In genomic region chr3:18419232-18419631, GRCh38 we compare ENCODE assay signal across 13 cellular contexts. TPM values are rescaled to one million over a fixed set of nuclear protein-coding genes. Genes with fewer than 3 reads are reported as not detected.
DNase-seq lines count a peak whose midpoint lies in the region; ATAC-seq and TF ChIP-seq lines count a peak whose summit lies in the region.
"Had no signal": no experiment of that assay in that cellular context is flagged by ENCODE, and none has a peak within 500 bp of the region (broad histone marks: within the 10 kb centered on the region; RNA-seq: fewer than 3 reads in every experiment).

No MANE protein-coding gene starts in this region.

- intact Hi-C loops in activated CD4-positive, alpha-beta T cell treated with anti-CD3 and anti-CD28 coated beads, Interleukin-2, amount 10 ng/mL, durations not matched to agents 24 days and 14 days (cut with micrococcal nuclease) = no loop called here
- intact Hi-C loops in activated CD8-positive, alpha-beta T cell treated with anti-CD3 and anti-CD28 coated beads for 36 hours (cut with micrococcal nuclease) = no loop called here
- intact Hi-C loops in right cardiac atrium (cut with DNase I) (no loop called here), OCI-LY7 (cut with micrococcal nuclease; ENCODE audit: unreplicated experiment) (no loop called here), body of pancreas (cut with DNase I) (no loop called here)

- H3K4me3 ChIP-seq in right cardiac atrium (ENCODE audit: low read length) (no peak overlapping the region), OCI-LY7 (ENCODE audit: low read depth, low read length, poor library complexity, severe bottlenecking) (no peak overlapping the region), body of pancreas (no peak overlapping the region)
- H3K4me3 ChIP-seq: GM23338, right lobe of liver, stomach had no signal

- no peak for DNase-seq in activated CD4-positive, alpha-beta T cell treated with anti-CD3 and anti-CD28 coated beads, Interleukin-2, amount 10 ng/mL, durations not matched to agents 24 days and 14 days
- no peak for DNase-seq in activated CD4-positive, alpha-beta T cell treated with anti-CD3 and anti-CD28 coated beads for 48 hours
- DNase-seq in activated CD8-positive, alpha-beta T cell treated with anti-CD3 and anti-CD28 coated beads for 36 hours = no peak
- DNase-seq in right cardiac atrium (no peak), OCI-LY7 (ENCODE audit: low spot score) (no peak), body of pancreas (no peak)
- DNase-seq in stimulated activated effector memory CD8-positive, alpha-beta T cell treated with anti-CD3 and anti-CD28 coated beads, Interleukin-12 subunit alpha, Interleukin-12 subunit beta, amount 100 ng/mL, for 72 hours (ENCODE audit: low spot score in 2 of 2) = no peak
- DNase-seq: head of caudate nucleus, NCI-H1105, right lobe of liver, stomach had no signal

- H3K4me1 ChIP-seq in right cardiac atrium (ENCODE audit: control insufficient read depth, insufficient read depth, low read length) (no peaks in the 10 kb centered on the region), OCI-LY7 (ENCODE audit: insufficient read depth, low read length, poor library complexity, severe bottlenecking) (peaks cover 5% of the 10 kb centered on the region), body of pancreas (peaks cover 10% of the 10 kb centered on the region)

- no peak for TF ChIP-seq CTCF in activated CD8-positive, alpha-beta T cell treated with anti-CD3 and anti-CD28 coated beads for 36 hours (IDR thresholded peaks at IDR 0.05)
- TF ChIP-seq CTCF in OCI-LY7 (conservative IDR thresholded peaks at IDR 0.05; ENCODE audit: low read length) (no peak), body of pancreas (IDR thresholded peaks at IDR 0.05) (no peak)

- CTCF ChIA-PET in activated CD8-positive, alpha-beta T cell treated with anti-CD3 and anti-CD28 coated beads for 36 hours (lab: Charles Lee) = interaction anchor here (0.8 to 1.6 kb wide), 2 partner anchors 339 to 356 kb away, joined by 3 read pairs; no protein-coding TSS in a partner anchor
- CTCF ChIA-PET in OCI-LY7 (lab: Charles Lee; ENCODE audit: unreplicated experiment) = no interaction called here

- H3K79me2 ChIP-seq in OCI-LY7 (ENCODE audit: insufficient read depth, low read depth, low read length) = no peaks in the 10 kb centered on the region

- ATAC-seq in activated CD8-positive, alpha-beta T cell treated with anti-CD3 and anti-CD28 coated beads for 36 hours = no peak
- ATAC-seq in right cardiac atrium (peak; percentile 48 to 53), GM21367 (IDR thresholded peaks at IDR 0.05; ENCODE audit: unreplicated experiment) (no peak), body of pancreas (no peak)
- no peak for ATAC-seq in stimulated activated effector memory CD8-positive, alpha-beta T cell treated with anti-CD3 and anti-CD28 coated beads, Interleukin-12 subunit alpha, Interleukin-12 subunit beta, amount 100 ng/mL, for 72 hours
- ATAC-seq: GM23338, right lobe of liver had no signal

- H4K20me1 ChIP-seq in OCI-LY7 (ENCODE audit: insufficient read depth, low read length) = no peaks in the 10 kb centered on the region

- H3K27me3 ChIP-seq in right cardiac atrium (ENCODE audit: control insufficient read depth, insufficient read depth) = no peaks in the 10 kb centered on the region
- no peaks in the 10 kb centered on the region for H3K27me3 ChIP-seq in body of pancreas
- H3K27me3 ChIP-seq: right lobe of liver, stomach had no signal

- no peak overlapping the region for H3K27ac ChIP-seq in right cardiac atrium (ENCODE audit: low read length)
- H3K27ac ChIP-seq in OCI-LY7 (ENCODE audit: low read depth, low read length, poor library complexity, severe bottlenecking) = no peak overlapping the region
- no peak overlapping the region for H3K27ac ChIP-seq in body of pancreas
- H3K27ac ChIP-seq: right lobe of liver had no signal

- no peaks in the 10 kb centered on the region for H3K27me3 Mint-ChIP-seq in activated CD4-positive, alpha-beta T cell treated with anti-CD3 and anti-CD28 coated beads, Interleukin-2, amount 10 ng/mL, durations not matched to agents 24 days and 14 days
- no peaks in the 10 kb centered on the region for H3K27me3 Mint-ChIP-seq in activated CD8-positive, alpha-beta T cell treated with anti-CD3 and anti-CD28 coated beads for 36 hours

- peak overlapping the region; percentile 95 for H3K27ac Mint-ChIP-seq in activated CD4-positive, alpha-beta T cell treated with anti-CD3 and anti-CD28 coated beads, Interleukin-2, amount 10 ng/mL, durations not matched to agents 24 days and 14 days
- H3K27ac Mint-ChIP-seq in activated CD8-positive, alpha-beta T cell treated with anti-CD3 and anti-CD28 coated beads for 36 hours = peak overlapping the region; percentile 79
- H3K27ac Mint-ChIP-seq in stimulated activated effector memory CD8-positive, alpha-beta T cell treated with anti-CD3 and anti-CD28 coated beads, Interleukin-12 subunit alpha, Interleukin-12 subunit beta, amount 100 ng/mL, for 72 hours = peak overlapping the region; percentile 98

- H3K9me2 ChIP-seq in OCI-LY7 (ENCODE audit: insufficient read depth, low read length) = no peaks in the 10 kb centered on the region

- H3K4me3 Mint-ChIP-seq in activated CD4-positive, alpha-beta T cell treated with anti-CD3 and anti-CD28 coated beads, Interleukin-2, amount 10 ng/mL, durations not matched to agents 24 days and 14 days = peak overlapping the region; percentile 83
- H3K4me3 Mint-ChIP-seq in activated CD8-positive, alpha-beta T cell treated with anti-CD3 and anti-CD28 coated beads for 36 hours = peak overlapping the region; percentile 64
- peak overlapping the region; percentile 87 for H3K4me3 Mint-ChIP-seq in stimulated activated effector memory CD8-positive, alpha-beta T cell treated with anti-CD3 and anti-CD28 coated beads, Interleukin-12 subunit alpha, Interleukin-12 subunit beta, amount 100 ng/mL, for 72 hours
- H3K4me3 Mint-ChIP-seq: GM23338 had no signal

- H3K4me1 Mint-ChIP-seq in activated CD4-positive, alpha-beta T cell treated with anti-CD3 and anti-CD28 coated beads, Interleukin-2, amount 10 ng/mL, durations not matched to agents 24 days and 14 days = peaks cover 73% of the 10 kb centered on the region
- peaks cover 86% of the 10 kb centered on the region for H3K4me1 Mint-ChIP-seq in activated CD8-positive, alpha-beta T cell treated with anti-CD3 and anti-CD28 coated beads for 36 hours (ENCODE audit: low read depth)
- peaks cover 53% of the 10 kb centered on the region for H3K4me1 Mint-ChIP-seq in stimulated activated effector memory CD8-positive, alpha-beta T cell treated with anti-CD3 and anti-CD28 coated beads, Interleukin-12 subunit alpha, Interleukin-12 subunit beta, amount 100 ng/mL, for 72 hours

- H3K9me3 Mint-ChIP-seq in activated CD4-positive, alpha-beta T cell treated with anti-CD3 and anti-CD28 coated beads, Interleukin-2, amount 10 ng/mL, durations not matched to agents 24 days and 14 days = no peaks in the 10 kb centered on the region
- no peaks in the 10 kb centered on the region for H3K9me3 Mint-ChIP-seq in activated CD8-positive, alpha-beta T cell treated with anti-CD3 and anti-CD28 coated beads for 36 hours
- H3K9me3 Mint-ChIP-seq in stimulated activated effector memory CD8-positive, alpha-beta T cell treated with anti-CD3 and anti-CD28 coated beads, Interleukin-12 subunit alpha, Interleukin-12 subunit beta, amount 100 ng/mL, for 72 hours = no peaks in the 10 kb centered on the region
- H3K9me3 Mint-ChIP-seq: GM23338 had no signal

- WGBS in right cardiac atrium = 52% methylated on average over 4 of the region's 4 CpGs
- WGBS in body of pancreas, 2 donors = 48 to 54% methylated on average over 4 of the region's 4 CpGs

- no peak overlapping the region for H3K4me2 ChIP-seq in OCI-LY7 (ENCODE audit: low read length)
- H3K4me2 ChIP-seq: GM23338 had no signal

- no peak for TF ChIP-seq POLR2A in body of pancreas (IDR thresholded peaks at IDR 0.05)

- no peaks in the 10 kb centered on the region for H3K9me3 ChIP-seq in right cardiac atrium (ENCODE audit: control insufficient read depth, low read length)
- H3K9me3 ChIP-seq in OCI-LY7 (ENCODE audit: low read length) = no peaks in the 10 kb centered on the region
- H3K9me3 ChIP-seq in body of pancreas = no peaks in the 10 kb centered on the region
- H3K9me3 ChIP-seq: right lobe of liver, stomach had no signal

- H3K36me3 ChIP-seq in OCI-LY7 (ENCODE audit: insufficient read depth, low read length) (no peaks in the 10 kb centered on the region), body of pancreas (replicated peaks in 1 of 2; ENCODE audit: insufficient read depth in 1 of 2, low read depth in 2 of 2) (peaks cover 0 to 9% of the 10 kb centered on the region in 2 donors)

- peaks cover 92% of the 10 kb centered on the region for H3K36me3 Mint-ChIP-seq in activated CD4-positive, alpha-beta T cell treated with anti-CD3 and anti-CD28 coated beads, Interleukin-2, amount 10 ng/mL, durations not matched to agents 24 days and 14 days (ENCODE audit: low read depth)
- H3K36me3 Mint-ChIP-seq in activated CD8-positive, alpha-beta T cell treated with anti-CD3 and anti-CD28 coated beads for 36 hours (ENCODE audit: low read depth) = peaks cover 91% of the 10 kb centered on the region
- peaks cover 100% of the 10 kb centered on the region for H3K36me3 Mint-ChIP-seq in stimulated activated effector memory CD8-positive, alpha-beta T cell treated with anti-CD3 and anti-CD28 coated beads, Interleukin-12 subunit alpha, Interleukin-12 subunit beta, amount 100 ng/mL, for 72 hours

- POLR2A ChIA-PET in activated CD8-positive, alpha-beta T cell treated with anti-CD3 and anti-CD28 coated beads for 36 hours (lab: Charles Lee) = interaction anchor here (1.0 to 13.2 kb wide), 4 partner anchors 10 to 27 kb away, joined by 3 to 330 read pairs (median 22); no protein-coding TSS in a partner anchor
- POLR2A ChIA-PET in OCI-LY7 (lab: Charles Lee) = no interaction called here

- no TSS peak for BruUV-seq in OCI-LY7 (replicated peaks; lab: Mats Ljungman, UMichigan)

- no peak overlapping the region for H2AFZ ChIP-seq in OCI-LY7 (ENCODE audit: low read length)
- H2AFZ ChIP-seq: GM23338 had no signal

RNA-seq across cellular contexts. Expression of gene SATB1, which starts 5.9 kb away (rescaled TPM):
- 561 and 571 TPM in 2 replicates for total RNA-seq in activated CD4-positive, alpha-beta T cell treated with anti-CD3 and anti-CD28 coated beads, Interleukin-2, amount 10 ng/mL, durations not matched to agents 24 days and 14 days
- 100 to 1,000 TPM; 208 to 213 TPM for total RNA-seq in activated CD8-positive, alpha-beta T cell treated with anti-CD3 and anti-CD28 coated beads for 36 hours
- 10 to 100 TPM; 32.7 to 48.3 (median 38.0) TPM for total RNA-seq in right cardiac atrium
- 21.5 TPM for polyA plus RNA-seq in right cardiac atrium
- 5.6 and 8.7 TPM in 2 replicates for total RNA-seq in OCI-LY7 (2014; rRNA removed; shearing (Covaris generic))
- 2.5 and 2.7 TPM in 2 replicates for total RNA-seq in OCI-LY7 (2022)
- 10 to 100 TPM; 36.1 to 50.8 TPM for total RNA-seq in body of pancreas

Comparison
In these comparisons a context has a peak if more than half of its experiments do, and no peak if none do; other contexts are left out.
1. ATAC-seq: peak in right cardiac atrium (2 of 2); none in activated CD8-positive, alpha-beta T cell treated with anti-CD3 and anti-CD28 coated beads for 36 hours (single experiment), stimulated activated effector memory CD8-positive, alpha-beta T cell treated with anti-CD3 and anti-CD28 coated beads, Interleukin-12 subunit alpha, Interleukin-12 subunit beta, amount 100 ng/mL, for 72 hours (single experiment), GM21367 (single experiment) and body of pancreas (single experiment).
2. Peak in every context shown above with its lines, with median percentiles within 50 percentile points of each other: H3K27ac Mint-ChIP-seq and H3K4me3 Mint-ChIP-seq.